Comparison of ENCODE assay signal across 12 cellular contexts in the genomic region with DNA sequence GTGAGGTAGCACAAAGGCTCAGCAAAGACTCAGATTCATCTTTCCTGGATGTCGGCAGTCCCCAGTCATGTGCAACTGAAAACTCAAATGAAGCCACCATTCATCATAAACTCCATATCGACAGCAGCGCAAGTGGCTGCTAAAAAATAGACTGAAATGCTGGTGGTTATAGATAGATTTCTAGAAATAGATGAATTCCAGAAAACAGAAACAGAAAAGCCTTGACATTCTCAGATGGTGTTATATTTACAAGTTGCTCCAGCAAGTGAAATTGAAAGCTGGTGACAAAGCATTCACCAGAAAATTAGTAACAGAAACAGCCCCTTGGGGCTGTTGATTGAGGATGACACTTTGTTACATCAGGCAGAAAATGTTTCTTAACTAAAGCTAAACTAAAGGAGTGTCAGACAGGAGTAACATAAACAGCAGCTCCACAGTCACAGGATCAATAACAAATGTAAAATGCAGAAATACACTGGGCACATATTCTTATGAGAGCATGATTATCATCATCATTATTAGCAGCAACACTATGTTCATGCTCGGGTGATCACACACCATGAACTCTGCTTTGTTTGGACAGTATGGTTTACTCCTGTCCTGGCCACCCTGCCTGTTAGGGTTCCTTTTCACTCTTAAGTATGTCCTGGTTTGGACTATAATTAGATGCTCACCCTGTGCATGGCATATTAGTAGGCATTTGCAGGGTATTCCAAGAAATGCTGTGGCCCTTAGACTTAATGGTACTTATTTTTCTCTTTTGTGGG. TPM values are rescaled to one million over a fixed set of nuclear protein-coding genes. Genes with fewer than 3 reads are reported as not detected.
A peak's percentile ranks its signal among the peaks of the same experiment; 100 is the strongest.
DNase-seq lines count a peak whose midpoint lies in the region; ATAC-seq and TF ChIP-seq lines count a peak whose summit lies in the region.
"Had no signal": no experiment of that assay in that cellular context is flagged by ENCODE, and none has a peak within 500 bp of the region (broad histone marks: within the 10 kb centered on the region; RNA-seq: fewer than 3 reads in every experiment).

No MANE protein-coding gene starts in this region.

- H3K9me3 Mint-ChIP-seq in activated CD4-positive, alpha-beta T cell treated with anti-CD3 and anti-CD28 coated beads, Interleukin-2, amount 10 ng/mL, durations not matched to agents 24 days and 14 days: no peaks in the 10 kb centered on the region

- H3K9me3 ChIP-seq in heart right ventricle: peaks cover 0 to 7% (median 0%) of the 10 kb centered on the region in 11 donors
- H3K9me3 ChIP-seq: esophagus squamous epithelium had no signal

- intact Hi-C loops in heart right ventricle (cut with DNase I): no loop called here
- intact Hi-C loops in activated CD4-positive, alpha-beta T cell treated with anti-CD3 and anti-CD28 coated beads, Interleukin-2, amount 10 ng/mL, durations not matched to agents 24 days and 14 days (cut with micrococcal nuclease): no loop called here

- peak overlapping the region; percentile 25 for H3K4me3 ChIP-seq in GM06990 (replicated peaks; ENCODE audit: low read depth, low read length)
- no peak overlapping the region for H3K4me3 ChIP-seq in heart right ventricle
- H3K4me3 ChIP-seq: esophagus squamous epithelium had no signal

- DNase-seq in GM06990 (ENCODE audit: extremely low read depth, insufficient read length) (no peak), heart right ventricle (no peak), RKO (ENCODE audit: low spot score) (no peak), GM10266 (ENCODE audit: extremely low spot score) (no peak)
- DNase-seq in activated CD4-positive, alpha-beta T cell treated with anti-CD3 and anti-CD28 coated beads, Interleukin-2, amount 10 ng/mL, durations not matched to agents 24 days and 14 days: no peak
- DNase-seq: activated naive CD4-positive, alpha-beta T cell treated with anti-CD3 and anti-CD28 coated beads, Interleukin-2, amount 10 ng/mL, durations not matched to agents 7 days and 5 days; esophagus squamous epithelium; NCI-H69 had no signal

- H3K36me3 ChIP-seq in GM06990 (ENCODE audit: control insufficient read depth, insufficient read depth, low read length) (no peaks in the 10 kb centered on the region), heart right ventricle (no peaks in the 10 kb centered on the region)
- H3K36me3 ChIP-seq: esophagus squamous epithelium had no signal

- H3K4me1 ChIP-seq in heart right ventricle: no peaks in the 10 kb centered on the region
- H3K4me1 ChIP-seq: esophagus squamous epithelium had no signal

- H3K27me3 Mint-ChIP-seq in activated CD4-positive, alpha-beta T cell treated with anti-CD3 and anti-CD28 coated beads, Interleukin-2, amount 10 ng/mL, durations not matched to agents 24 days and 14 days: no peaks in the 10 kb centered on the region
- H3K27me3 Mint-ChIP-seq: activated naive CD4-positive, alpha-beta T cell treated with anti-CD3 and anti-CD28 coated beads, Interleukin-2, amount 10 ng/mL, durations not matched to agents 7 days and 5 days had no signal

- no peak overlapping the region for H3K4me3 Mint-ChIP-seq in activated CD4-positive, alpha-beta T cell treated with anti-CD3 and anti-CD28 coated beads, Interleukin-2, amount 10 ng/mL, durations not matched to agents 24 days and 14 days
- H3K4me3 Mint-ChIP-seq: activated naive CD4-positive, alpha-beta T cell treated with anti-CD3 and anti-CD28 coated beads, Interleukin-2, amount 10 ng/mL, durations not matched to agents 7 days and 5 days had no signal

- no peak overlapping the region for H3K27ac Mint-ChIP-seq in activated CD4-positive, alpha-beta T cell treated with anti-CD3 and anti-CD28 coated beads, Interleukin-2, amount 10 ng/mL, durations not matched to agents 24 days and 14 days
- H3K27ac Mint-ChIP-seq: activated naive CD4-positive, alpha-beta T cell treated with anti-CD3 and anti-CD28 coated beads, Interleukin-2, amount 10 ng/mL, durations not matched to agents 7 days and 5 days had no signal

- no peaks in the 10 kb centered on the region for H3K36me3 Mint-ChIP-seq in activated CD4-positive, alpha-beta T cell treated with anti-CD3 and anti-CD28 coated beads, Interleukin-2, amount 10 ng/mL, durations not matched to agents 24 days and 14 days (ENCODE audit: low read depth)
- H3K36me3 Mint-ChIP-seq: activated naive CD4-positive, alpha-beta T cell treated with anti-CD3 and anti-CD28 coated beads, Interleukin-2, amount 10 ng/mL, durations not matched to agents 7 days and 5 days had no signal

- no peak overlapping the region for H3K27ac ChIP-seq in heart right ventricle
- H3K27ac ChIP-seq: esophagus squamous epithelium had no signal

- WGBS in heart right ventricle, 2 donors: 81 to 90% methylated on average over 4 of the region's 4 CpGs

- no peak for TF ChIP-seq CTCF in GM06990 (IDR thresholded peaks at IDR 0.05; ENCODE audit: insufficient read depth, low read length, poor library complexity, severe bottlenecking)
- TF ChIP-seq CTCF in heart right ventricle (IDR thresholded peaks at IDR 0.05): no peak
- TF ChIP-seq CTCF in GM10266 (IDR thresholded peaks at IDR 0.05; ENCODE audit: control insufficient read depth, insufficient read depth, low read depth, missing control alignments): no peak

- H3K4me1 Mint-ChIP-seq in activated CD4-positive, alpha-beta T cell treated with anti-CD3 and anti-CD28 coated beads, Interleukin-2, amount 10 ng/mL, durations not matched to agents 24 days and 14 days: no peaks in the 10 kb centered on the region
- H3K4me1 Mint-ChIP-seq: activated naive CD4-positive, alpha-beta T cell treated with anti-CD3 and anti-CD28 coated beads, Interleukin-2, amount 10 ng/mL, durations not matched to agents 7 days and 5 days had no signal

- H3K27me3 ChIP-seq in GM06990 (replicated peaks; ENCODE audit: control insufficient read depth, insufficient read depth, low read length) (no peaks in the 10 kb centered on the region), heart right ventricle (no peaks in the 10 kb centered on the region)
- H3K27me3 ChIP-seq: esophagus squamous epithelium had no signal

- ATAC-seq in GM19324 (IDR thresholded peaks at IDR 0.05; ENCODE audit: low FRiP score, unreplicated experiment) (peak; percentile 85), HG02678 (IDR thresholded peaks at IDR 0.05; ENCODE audit: unreplicated experiment) (peak; percentile 64), HG03460 (IDR thresholded peaks at IDR 0.05; ENCODE audit: unreplicated experiment) (peak; percentile 91), heart right ventricle (no peak)

RNA-seq across cellular contexts. Expression of a gene that starts 36.4 kb away (rescaled TPM):
- 10 to 100 TPM in 2 of 10 donors, 1 to 10 TPM in 8; 2.0 to 17.7 (median 6.9) TPM for total RNA-seq in heart right ventricle
- polyA plus RNA-seq in heart right ventricle: 1 to 10 TPM in 1 of 2 donors, under 1 TPM in 1; 0.75 to 5.2 TPM
- total RNA-seq in activated CD4-positive, alpha-beta T cell treated with anti-CD3 and anti-CD28 coated beads, Interleukin-2, amount 10 ng/mL, durations not matched to agents 24 days and 14 days: 0.05 TPM in 1 of 2 replicates, not detected in the other
- total RNA-seq: mononuclear cell had no signal

Comparison
In these comparisons a context has a peak if more than half of its experiments do, and no peak if none do; other contexts are left out.
1. ATAC-seq: peak in GM19324 (single experiment), HG02678 (single experiment) and HG03460 (single experiment); none in heart right ventricle (0 of 8).